Comparison of ENCODE assay signal across 12 cellular contexts in the genomic region with DNA sequence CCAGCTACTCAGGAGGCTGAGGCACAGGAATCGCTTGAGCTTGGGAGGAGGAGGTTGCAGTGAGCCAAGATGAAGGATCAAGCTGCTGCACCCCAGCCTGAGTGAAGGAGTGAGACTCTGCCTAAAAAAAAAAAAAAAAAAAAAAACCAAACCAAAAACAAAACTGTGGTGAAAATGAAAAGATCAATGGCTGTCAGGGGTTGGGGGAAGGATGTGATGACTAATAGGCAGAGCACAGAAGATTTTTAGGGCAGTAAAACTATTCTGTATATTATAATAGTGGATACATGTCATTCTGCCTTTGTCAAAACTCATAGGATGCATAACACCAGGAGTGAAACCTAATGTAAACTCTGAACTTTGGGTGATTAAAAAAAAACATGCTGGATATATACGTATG.
DNase-seq lines count a peak whose midpoint lies in the region; ATAC-seq lines count a peak whose summit lies in the region.
"Had no signal": no experiment of that assay in that cellular context is flagged by ENCODE, and none has a peak within 500 bp of the region (broad histone marks: within the 10 kb centered on the region; RNA-seq: fewer than 3 reads in every experiment).

No MANE protein-coding gene starts in this region.

- DNase-seq in GM19240 (ENCODE audit: insufficient read length, low spot score) = peak; percentile 2
- no peak for DNase-seq in left lobe of liver (ENCODE audit: low spot score)
- no peak for DNase-seq in DMS153 (lab: John Stamatoyannopoulos, UW)
- DNase-seq: amniotic stem cell, IMR-90, NCI-H1436, NCI-H526, T-helper 9 cell had no signal

- ATAC-seq in GM18508 (IDR thresholded peaks at IDR 0.05; ENCODE audit: insufficient read depth, unreplicated experiment) (peak; percentile 65), HG02852 (IDR thresholded peaks at IDR 0.05; ENCODE audit: unreplicated experiment) (peak; percentile 85), HG03575 (IDR thresholded peaks at IDR 0.05; ENCODE audit: extremely low read depth, insufficient number of reproducible peaks, low FRiP score, unreplicated experiment) (peak; percentile 75), HG03521 (IDR thresholded peaks at IDR 0.05; ENCODE audit: unreplicated experiment) (no peak), left lobe of liver (no peak)

Comparison
In these comparisons a context has a peak if more than half of its experiments do, and no peak if none do; other contexts are left out.
1. ATAC-seq: peak in GM18508 (single experiment), HG02852 (single experiment) and HG03575 (single experiment); none in HG03521 (single experiment) and left lobe of liver (single experiment).